ENCODE assay signal across 22 cellular contexts in the genomic region with DNA sequence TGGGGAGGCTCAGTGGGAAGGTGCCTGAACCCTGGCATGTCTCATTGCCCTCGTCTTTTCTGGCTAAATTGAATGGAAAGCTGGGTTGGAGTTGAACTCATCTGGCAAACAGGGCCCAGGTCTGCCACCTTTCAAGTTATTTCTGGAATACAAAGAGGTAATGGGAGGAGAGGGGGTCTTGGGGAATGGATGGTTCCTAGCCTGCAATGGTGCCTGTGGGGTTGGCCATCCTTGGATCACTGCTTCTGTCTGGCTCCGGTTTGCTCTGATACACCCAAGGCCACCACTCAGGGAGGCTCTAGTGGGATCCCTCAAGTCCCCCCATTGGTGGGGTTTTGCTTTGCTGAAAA. TPM values are rescaled to one million over a fixed set of nuclear protein-coding genes. Genes with fewer than 3 reads are reported as not detected.
DNase-seq lines count a peak whose midpoint lies in the region; ATAC-seq and TF ChIP-seq lines count a peak whose summit lies in the region.
"Had no signal": no experiment of that assay in that cellular context is flagged by ENCODE, and none has a peak within 500 bp of the region (broad histone marks: within the 10 kb centered on the region; RNA-seq: fewer than 3 reads in every experiment).

No MANE protein-coding gene starts in this region.

- H3K27me3 Mint-ChIP-seq in nephron (ENCODE audit: low read depth): peaks cover 12% of the 10 kb centered on the region
- H3K27me3 Mint-ChIP-seq: activated naive CD8-positive, alpha-beta T cell treated with anti-CD3 and anti-CD28 coated beads, Interleukin-2, amount 10 ng/mL, durations not matched to agents 7 days and 5 days; naive thymus-derived CD8-positive, alpha-beta T cell had no signal

- TF ChIP-seq CTCF in Peyer's patch (IDR thresholded peaks at IDR 0.05) (no peak), esophagus muscularis mucosa (IDR thresholded peaks at IDR 0.05) (no peak), nephron (IDR thresholded peaks at IDR 0.05; ENCODE audit: unreplicated experiment in 3 of 3) (no peak), upper lobe of left lung (IDR thresholded peaks at IDR 0.05) (no peak)

- peaks cover 0 to 26% (median 13%) of the 10 kb centered on the region in 4 donors for H3K4me1 ChIP-seq in Peyer's patch
- peaks cover 11 to 43% (median 35%) of the 10 kb centered on the region in 4 donors for H3K4me1 ChIP-seq in esophagus muscularis mucosa
- H3K4me1 ChIP-seq in upper lobe of left lung: peaks cover 31 to 38% (median 33%) of the 10 kb centered on the region in 4 donors

- H3K27me3 ChIP-seq in Peyer's patch (no peaks in the 10 kb centered on the region), esophagus muscularis mucosa (no peaks in the 10 kb centered on the region), upper lobe of left lung (no peaks in the 10 kb centered on the region)
- H3K27me3 ChIP-seq: testis had no signal

- WGBS in esophagus muscularis mucosa: 91% methylated on average over 2 of the region's 2 CpGs
- WGBS in upper lobe of left lung, 2 donors: 83 to 85% methylated on average over 1 to 2 of the region's 2 CpGs

- H3K27ac Mint-ChIP-seq in nephron: peak overlapping the region in 2 of 3 experiments; percentile 94
- H3K27ac Mint-ChIP-seq: B cell; endodermal cell; GM23338; progenitor cell of endocrine pancreas; stimulated activated naive B cell treated with anti-CD40 and anti-IgM and Interleukin-4, amounts not matched to agents 10 μg/mL and 1 μg/mL and 100 μg/mL, for 72 hours had no signal

- H3K9me3 Mint-ChIP-seq in nephron: no peaks in the 10 kb centered on the region
- H3K9me3 Mint-ChIP-seq: activated naive CD8-positive, alpha-beta T cell treated with anti-CD3 and anti-CD28 coated beads, Interleukin-2, amount 10 ng/mL, durations not matched to agents 7 days and 5 days; endodermal cell; GM23338; naive thymus-derived CD8-positive, alpha-beta T cell; stimulated activated naive B cell treated with anti-CD40 and anti-IgM and Interleukin-4, amounts not matched to agents 10 μg/mL and 1 μg/mL and 100 μg/mL, for 72 hours had no signal

- no peak for ATAC-seq in upper lobe of left lung (ENCODE audit: low FRiP score in 2 of 2)
- ATAC-seq in GM21515 (IDR thresholded peaks at IDR 0.05; ENCODE audit: unreplicated experiment): no peak
- ATAC-seq: GM23338; naive thymus-derived CD8-positive, alpha-beta T cell had no signal

- H3K27ac ChIP-seq in Peyer's patch (peak overlapping the region in 3 of 4 donors; percentile 81 to 96 (median 86)), esophagus muscularis mucosa (replicated peaks in 1 of 4) (peak overlapping the region in 3 of 4 donors; percentile 13 to 66 (median 15)), upper lobe of left lung (peak overlapping the region; percentile 40 to 79 (median 54))
- H3K27ac ChIP-seq: testis had no signal

- H3K4me3 Mint-ChIP-seq in nephron: no peak overlapping the region
- H3K4me3 Mint-ChIP-seq: B cell, endodermal cell, GM23338 had no signal

- DNase-seq in Peyer's patch: no peak
- DNase-seq in esophagus muscularis mucosa (ENCODE audit: extremely low spot score): no peak
- no peak for DNase-seq in upper lobe of left lung
- DNase-seq in activated CD8-positive, alpha-beta memory T cell treated with anti-CD3 and anti-CD28 coated beads, Interleukin-2, amount 50 U/mL, for 48 hours: no peak
- DNase-seq in central memory CD4-positive, alpha-beta T cell: no peak
- DNase-seq: activated CD4-positive, alpha-beta T cell treated with anti-CD3 and anti-CD28 coated beads for 4 hours; activated naive CD8-positive, alpha-beta T cell treated with anti-CD3 and anti-CD28 coated beads, Interleukin-2, amount 10 ng/mL, durations not matched to agents 7 days and 5 days; endodermal cell; naive thymus-derived CD8-positive, alpha-beta T cell; NCI-H1694; NCI-H345; NCI-H774; stimulated activated CD4-positive, alpha-beta T cell treated with anti-CD3 and anti-CD28 coated beads, Interleukin-2, amount 100 ng/mL, for 24 hours; stimulated activated naive B cell treated with anti-CD40 and anti-IgM and Interleukin-4, amounts not matched to agents 10 μg/mL and 1 μg/mL and 100 μg/mL, for 72 hours; SW 1271 had no signal

- H3K36me3 Mint-ChIP-seq in nephron (ENCODE audit: low read depth): no peaks in the 10 kb centered on the region
- H3K36me3 Mint-ChIP-seq: activated naive CD8-positive, alpha-beta T cell treated with anti-CD3 and anti-CD28 coated beads, Interleukin-2, amount 10 ng/mL, durations not matched to agents 7 days and 5 days; naive thymus-derived CD8-positive, alpha-beta T cell had no signal

- no peaks in the 10 kb centered on the region for H3K36me3 ChIP-seq in Peyer's patch
- no peaks in the 10 kb centered on the region for H3K36me3 ChIP-seq in esophagus muscularis mucosa
- no peaks in the 10 kb centered on the region for H3K36me3 ChIP-seq in upper lobe of left lung

- H3K9me3 ChIP-seq in Peyer's patch (no peaks in the 10 kb centered on the region), esophagus muscularis mucosa (no peaks in the 10 kb centered on the region), upper lobe of left lung (no peaks in the 10 kb centered on the region)
- H3K9me3 ChIP-seq: testis had no signal

- no peak for TF ChIP-seq POLR2A in Peyer's patch (IDR thresholded peaks at IDR 0.05)
- TF ChIP-seq POLR2A in esophagus muscularis mucosa (IDR thresholded peaks at IDR 0.05; ENCODE audit: low read depth): no peak
- TF ChIP-seq POLR2A in upper lobe of left lung (IDR thresholded peaks at IDR 0.05): no peak

- TF ChIP-seq EP300 in esophagus muscularis mucosa (IDR thresholded peaks at IDR 0.05) (no peak), upper lobe of left lung (IDR thresholded peaks at IDR 0.05) (no peak)

- peaks cover 35% of the 10 kb centered on the region for H3K4me1 Mint-ChIP-seq in nephron

- peak overlapping the region in 2 of 4 donors; percentile 40 to 46 for H3K4me3 ChIP-seq in Peyer's patch
- H3K4me3 ChIP-seq in esophagus muscularis mucosa: no peak overlapping the region
- no peak overlapping the region for H3K4me3 ChIP-seq in upper lobe of left lung
- H3K4me3 ChIP-seq: GM23338, skin epidermis, testis had no signal

- intact Hi-C loops in esophagus muscularis mucosa (cut with DNase I): no loop called here

RNA-seq across cellular contexts. Expression of a gene that starts 45.3 kb away (rescaled TPM):
- total RNA-seq in Peyer's patch (100 to 1,000 TPM; 125 to 284 (median 212) TPM), esophagus muscularis mucosa (1 to 10 TPM; 3.1 to 4.6 (median 3.6) TPM), upper lobe of left lung (100 to 1,000 TPM in 1 of 6 donors, 10 to 100 TPM in 5; 44.0 to 101 (median 60.4) TPM)

RNA-seq across cellular contexts. Expression of a gene that starts 59.7 kb away (rescaled TPM):
- total RNA-seq in Peyer's patch (10 to 100 TPM in 3 of 4 donors, 1 to 10 TPM in 1; 3.3 to 22.1 (median 14.2) TPM), esophagus muscularis mucosa (1 to 10 TPM in 2 of 4 donors, under 1 TPM in 2; 0.58 to 2.1 (median 1.1) TPM), upper lobe of left lung (1 to 10 TPM; 1.5 to 3.6 (median 2.0) TPM)

Comparison
In these comparisons a context has a peak if more than half of its experiments do, and no peak if none do; other contexts are left out.
1. H3K27ac ChIP-seq: peak in every context shown above with its lines; median percentile 86 in Peyer's patch; 54 in upper lobe of left lung; 15 in esophagus muscularis mucosa.
2. RNA of a gene that starts 45.3 kb away (total RNA-seq): 125 to 284 TPM in Peyer's patch and 44.0 to 101 TPM in upper lobe of left lung; 3.1 to 4.6 TPM in esophagus muscularis mucosa; every median in the first group is over 4 times any median in the second.